Comparison of ENCODE assay signal across 7 cellular contexts in genomic region chr2:230824406-230824978, GRCh38. TPM values are rescaled to one million over a fixed set of nuclear protein-coding genes. Genes with fewer than 3 reads are reported as not detected.
DNase-seq lines count a peak whose midpoint lies in the region; FAIRE-seq and TF ChIP-seq lines count a peak whose summit lies in the region.

No MANE protein-coding gene starts in this region.

- no peak overlapping the region for H3K27ac Mint-ChIP-seq in activated CD4-positive, alpha-beta memory T cell treated with anti-CD3 and anti-CD28 coated beads for 36 hours

- peaks cover 9% of the 10 kb centered on the region for H3K4me1 Mint-ChIP-seq in activated CD4-positive, alpha-beta memory T cell treated with anti-CD3 and anti-CD28 coated beads for 36 hours (ENCODE audit: low read depth)

- TF ChIP-seq POLR2A in GM12891 (IDR thresholded peaks at IDR 0.05; ENCODE audit: low read depth, low read length) = no peak

- no peak overlapping the region for H3K23ac ChIP-seq in mesenchymal stem cell (ENCODE audit: low read length in 2 of 2)

- H3K9me3 Mint-ChIP-seq in activated CD4-positive, alpha-beta memory T cell treated with anti-CD3 and anti-CD28 coated beads for 36 hours = no peaks in the 10 kb centered on the region

- intact Hi-C loops in activated CD4-positive, alpha-beta memory T cell treated with anti-CD3 and anti-CD28 coated beads for 36 hours (cut with micrococcal nuclease) = loop anchor here (1.0 kb wide), 3 partner anchors 24 to 229 kb away; no protein-coding TSS in a partner anchor

- no peak overlapping the region for H2BK12ac ChIP-seq in mesenchymal stem cell (ENCODE audit: low read length in 2 of 2)

- H3K9me3 ChIP-seq in mesenchymal stem cell (ENCODE audit: control insufficient read depth, low read length) = no peaks in the 10 kb centered on the region

- no peak overlapping the region for H2BK5ac ChIP-seq in mesenchymal stem cell (ENCODE audit: low read depth, low read length, poor library complexity, severe bottlenecking)

- DNase-seq in GM12891 (ENCODE audit: insufficient read length, low spot score) (peak; percentile 52), HK-2 (ENCODE audit: unreplicated experiment) (peak; percentile 48), NCI-H774 (lab: John Stamatoyannopoulos, UW) (peak; percentile 54), mesenchymal stem cell (peak; percentile 82)
- peak; percentile 58 for DNase-seq in activated CD4-positive, alpha-beta memory T cell treated with anti-CD3 and anti-CD28 coated beads for 36 hours
- peak; percentile 30 for DNase-seq in effector CD8-positive, alpha-beta T cell (lab: John Stamatoyannopoulos, UW)
- peak; percentile 62 for DNase-seq in stimulated activated CD8-positive, alpha-beta memory T cell treated with anti-CD3 and anti-CD28 coated beads, Interleukin-4, amount 100 ng/mL, for 48 hours

- H4K8ac ChIP-seq in mesenchymal stem cell (ENCODE audit: low read length) = no peak overlapping the region

- H3K4me3 ChIP-seq in mesenchymal stem cell (ENCODE audit: insufficient read depth in 1 of 2, low read depth in 1 of 2, low read length in 2 of 2) = peak overlapping the region in 1 of 2 experiments; percentile 76

- no peak overlapping the region for H3K4ac ChIP-seq in mesenchymal stem cell (ENCODE audit: low read depth in 1 of 2, low read length in 2 of 2)

- no peak overlapping the region for H3K14ac ChIP-seq in mesenchymal stem cell (ENCODE audit: low read length in 2 of 2)

- H3K36me3 Mint-ChIP-seq in activated CD4-positive, alpha-beta memory T cell treated with anti-CD3 and anti-CD28 coated beads for 36 hours = peaks cover 5% of the 10 kb centered on the region

- H3K79me1 ChIP-seq in mesenchymal stem cell (replicated peaks; ENCODE audit: low read length, poor library complexity, severe bottlenecking) = peaks cover 2% of the 10 kb centered on the region

- POLR2A ChIA-PET in activated CD4-positive, alpha-beta memory T cell treated with anti-CD3 and anti-CD28 coated beads for 36 hours (lab: Charles Lee) = interaction anchor here (0.7 to 1.3 kb wide), 2 partner anchors 160 to 715 kb away, joined by 4 to 6 read pairs; no protein-coding TSS in a partner anchor

- H2AK5ac ChIP-seq in mesenchymal stem cell (ENCODE audit: low read length, severe bottlenecking) = no peak overlapping the region

- H4K91ac ChIP-seq in mesenchymal stem cell (ENCODE audit: low read length) = no peak overlapping the region

- no peak overlapping the region for H3K18ac ChIP-seq in mesenchymal stem cell (ENCODE audit: low read depth in 1 of 2, low read length in 2 of 2)

- no peak overlapping the region for H3K4me3 Mint-ChIP-seq in activated CD4-positive, alpha-beta memory T cell treated with anti-CD3 and anti-CD28 coated beads for 36 hours

- CTCF ChIA-PET in activated CD4-positive, alpha-beta memory T cell treated with anti-CD3 and anti-CD28 coated beads for 36 hours (lab: Charles Lee) = interaction anchor here (0.6 to 5.7 kb wide), 62 partner anchors 8 to 896 kb away, joined by 3 to 98 read pairs (median 4); partner anchors contain the start of genes GPR55, ITM2C and PSMD1

- peak; percentile 83 for FAIRE-seq in GM12891 (lab: Jason Lieb, UNC)

- no peak overlapping the region for H2BK120ac ChIP-seq in mesenchymal stem cell (ENCODE audit: low read depth, low read length)

- H3K4me1 ChIP-seq in mesenchymal stem cell (ENCODE audit: control insufficient read depth, insufficient read depth, low read depth, low read length) = peaks cover 1% of the 10 kb centered on the region

- H2BK15ac ChIP-seq in mesenchymal stem cell (ENCODE audit: low read depth, poor library complexity, severe bottlenecking) = no peak overlapping the region

- H3K9ac ChIP-seq in mesenchymal stem cell (ENCODE audit: low read length) = peak overlapping the region; percentile 80

- peaks cover 3 to 31% of the 10 kb centered on the region in 2 experiments for H3K27me3 ChIP-seq in mesenchymal stem cell (ENCODE audit: control insufficient read depth in 1 of 2, insufficient read depth in 1 of 2, low read length in 2 of 2)

- H3K27me3 Mint-ChIP-seq in activated CD4-positive, alpha-beta memory T cell treated with anti-CD3 and anti-CD28 coated beads for 36 hours = peaks cover 32% of the 10 kb centered on the region

- H3K36me3 ChIP-seq in mesenchymal stem cell (ENCODE audit: control insufficient read depth in 1 of 2, insufficient read depth in 2 of 2, low read depth in 1 of 2, low read length in 2 of 2) = peaks cover 12 to 26% of the 10 kb centered on the region in 2 experiments

- 27% methylated on average over 14 of the region's 14 CpGs for WGBS in mesenchymal stem cell

- no peak overlapping the region for H3K27ac ChIP-seq in mesenchymal stem cell (ENCODE audit: low read length, poor library complexity, severe bottlenecking)

- no peak overlapping the region for H2AFZ ChIP-seq in mesenchymal stem cell (ENCODE audit: low read depth, low read length)

- peak overlapping the region; percentile 69 for H3K4me2 ChIP-seq in mesenchymal stem cell (ENCODE audit: low read length, poor library complexity, severe bottlenecking)

TF ChIP-seq in GM12891, 5 proteins besides CTCF, POLR2A, EP300 and RAD21:
- TF ChIP-seq TAF1 (IDR thresholded peaks at IDR 0.05; ENCODE audit: low read depth, low read length) = no peak
- TF ChIP-seq POU2F2 (IDR thresholded peaks at IDR 0.05; ENCODE audit: low read depth, low read length) = no peak
- no peak for TF ChIP-seq POLR2AphosphoS5 (IDR thresholded peaks at IDR 0.05; ENCODE audit: low read depth, low read length)
- TF ChIP-seq SPI1 (IDR thresholded peaks at IDR 0.05; ENCODE audit: low read depth, low read length) = no peak
- TF ChIP-seq PAX5 (IDR thresholded peaks at IDR 0.05; ENCODE audit: insufficient read depth, low read length, severe bottlenecking) = no peak

RNA-seq across cellular contexts. Expression of gene ITM2C, which starts 40.2 kb away (rescaled TPM):
- 117 TPM for polyA plus RNA-seq in GM12891 (2012; ENCODE audit: low read depth, missing spikeins)
- 10 to 100 TPM; 19.5 to 23.0 TPM for total RNA-seq in activated CD4-positive, alpha-beta memory T cell treated with anti-CD3 and anti-CD28 coated beads for 36 hours
- 311 TPM for polyA plus RNA-seq in mesenchymal stem cell (2013, experiment 1 of 2)
- polyA plus RNA-seq in mesenchymal stem cell (2013, experiment 2 of 2) = 325 TPM

Comparison
In these comparisons a context has a peak if more than half of its experiments do, and no peak if none do; other contexts are left out.
1. DNase-seq: peak in every context shown above with its lines; median percentile 82 in mesenchymal stem cell; 62 in stimulated activated CD8-positive, alpha-beta memory T cell treated with anti-CD3 and anti-CD28 coated beads, Interleukin-4, amount 100 ng/mL, for 48 hours; 58 in activated CD4-positive, alpha-beta memory T cell treated with anti-CD3 and anti-CD28 coated beads for 36 hours; 54 in NCI-H774; 52 in GM12891; 48 in HK-2; 30 in effector CD8-positive, alpha-beta T cell.